11 cellular contexts compared by ENCODE assay signal in the genomic region with DNA sequence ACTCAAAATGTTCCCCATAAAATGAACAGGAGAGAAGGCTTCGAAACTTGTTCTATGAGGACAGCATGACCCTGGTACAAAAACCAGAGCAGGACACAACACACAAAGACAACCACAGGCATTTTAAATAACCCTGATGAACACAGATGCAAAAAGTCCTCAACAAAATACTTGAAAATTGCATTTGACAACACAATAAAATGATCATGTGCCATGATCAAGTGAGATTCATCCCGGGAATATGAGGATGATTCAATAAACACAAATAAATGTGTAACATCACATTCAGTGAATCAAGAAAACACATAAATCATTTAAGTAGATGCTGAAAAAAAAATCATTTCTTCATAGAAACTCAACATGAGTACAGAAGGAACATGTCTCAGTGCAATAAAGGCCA.
"Had no signal": no experiment of that assay in that cellular context is flagged by ENCODE, and none has a peak within 500 bp of the region (broad histone marks: within the 10 kb centered on the region; RNA-seq: fewer than 3 reads in every experiment).

No MANE protein-coding gene starts in this region.

- H3K4me1 ChIP-seq: HAP-1 had no signal

- H3K4me3 ChIP-seq: GM23248, GM23338, HAP-1 had no signal

- FAIRE-seq: H1, H54 had no signal

- H2AFZ ChIP-seq: GM23248, GM23338 had no signal

- DNase-seq: GM23248, GOT3, H7, H9, HCEC 1CT, HFFc6 had no signal

- ATAC-seq: GM23338, HCT116 had no signal

- H3K4me2 ChIP-seq: GM23338 had no signal

- H3K27ac ChIP-seq: GM23248 had no signal

- H3K9me3 ChIP-seq: HAP-1 had no signal

- H3K9ac ChIP-seq: GM23248 had no signal

- H3K36me3 ChIP-seq: HAP-1 had no signal
